In genomic region chr6:100845676-100846075, GRCh38 we compare ENCODE assay signal across 19 cellular contexts. TPM values are rescaled to one million over a fixed set of nuclear protein-coding genes. Genes with fewer than 3 reads are reported as not detected.
A peak's percentile ranks its signal among the peaks of the same experiment; 100 is the strongest.
DNase-seq lines count a peak whose midpoint lies in the region; ATAC-seq and TF ChIP-seq lines count a peak whose summit lies in the region.
"Had no signal": no experiment of that assay in that cellular context is flagged by ENCODE, and none has a peak within 500 bp of the region (broad histone marks: within the 10 kb centered on the region; RNA-seq: fewer than 3 reads in every experiment).

No MANE protein-coding gene starts in this region.

- H3K27ac Mint-ChIP-seq in chondrocyte (ENCODE audit: unreplicated experiment) = peak overlapping the region; percentile 36
- H3K27ac Mint-ChIP-seq: CD4-positive, alpha-beta T cell had no signal

- no TSS peak for BruUV-seq in PC-3 (replicated peaks; lab: Mats Ljungman, UMichigan)

- peak overlapping the region; percentile 66 for H3K4me2 ChIP-seq in PC-3 (ENCODE audit: low read length)
- H3K4me2 ChIP-seq: A549; BLaER1 treated with 17β-estradiol and CSF1 and Interleukin-3, amounts not matched to agents 10 nM and 100 nM had no signal

- no peak overlapping the region for H3K4me3 Mint-ChIP-seq in chondrocyte (ENCODE audit: unreplicated experiment)
- H3K4me3 Mint-ChIP-seq: CD14-positive monocyte; CD4-positive, alpha-beta T cell; CD8-positive, alpha-beta memory T cell had no signal

- no peaks in the 10 kb centered on the region for H3F3A ChIP-seq in PC-3 (ENCODE audit: low read length, unreplicated experiment)

- H3K9me3 ChIP-seq in cardiac muscle cell (ENCODE audit: low read depth) (no peaks in the 10 kb centered on the region), PC-3 (ENCODE audit: low read length) (no peaks in the 10 kb centered on the region)
- H3K9me3 ChIP-seq: A549; BE2C; BLaER1 treated with 17β-estradiol and CSF1 and Interleukin-3, amounts not matched to agents 10 nM and 100 nM; HAP-1 had no signal

- intact Hi-C loops in cardiac septum (cut with DNase I) = no loop called here
- intact Hi-C loops in PC-3 (cut with micrococcal nuclease) = loop anchor here (5.0 kb wide), 1 partner anchor 68 kb away; no protein-coding TSS in a partner anchor

- no peaks in the 10 kb centered on the region for H3K27me3 Mint-ChIP-seq in chondrocyte (ENCODE audit: low read depth)
- H3K27me3 Mint-ChIP-seq: CD4-positive, alpha-beta T cell; CD8-positive, alpha-beta memory T cell had no signal

- peaks cover 24% of the 10 kb centered on the region for H3K4me1 Mint-ChIP-seq in chondrocyte (ENCODE audit: low read depth)

- no peak overlapping the region for H3K4me3 ChIP-seq in cardiac muscle cell
- H3K4me3 ChIP-seq in PC-3 (ENCODE audit: low read length) = no peak overlapping the region
- H3K4me3 ChIP-seq: A549; BLaER1 treated with 17β-estradiol and CSF1 and Interleukin-3, amounts not matched to agents 10 nM and 100 nM; HAP-1 had no signal

- peaks cover 39% of the 10 kb centered on the region for H3K79me2 ChIP-seq in PC-3 (ENCODE audit: low read length)

- POLR2A ChIA-PET in PC-3 (lab: Charles Lee; ENCODE audit: unreplicated experiment) = interaction anchor here (0.6 kb wide), 1 partner anchor 257 kb away, joined by 3 read pairs; no protein-coding TSS in a partner anchor

- no peak for TF ChIP-seq CTCF in cardiac muscle cell (IDR thresholded peaks at IDR 0.05; ENCODE audit: low read depth, low read length)
- no peak for TF ChIP-seq CTCF in PC-3 (conservative IDR thresholded peaks at IDR 0.05; ENCODE audit: low read depth, low read length)
- no peak for TF ChIP-seq CTCF in chondrocyte (IDR thresholded peaks at IDR 0.05)

- no peak for DNase-seq in cardiac muscle cell (ENCODE audit: low read depth in 1 of 2, low spot score in 1 of 2)
- DNase-seq in cardiac septum (ENCODE audit: low spot score) = no peak
- DNase-seq in PC-3 = peak; percentile 58
- DNase-seq in chondrocyte (ENCODE audit: low spot score) = no peak
- DNase-seq in HCEC 1CT = no peak
- DNase-seq in NCI-H82 treated with DMSO at 0.1 percent for 48 hours (lab: John Stamatoyannopoulos, UW; ENCODE audit: unreplicated experiment) = no peak
- no peak for DNase-seq in globus pallidus (ENCODE audit: low spot score)
- DNase-seq: 8988T; ACHN; AML-193; BE2C; CD4-positive, alpha-beta T cell; CD8-positive, alpha-beta memory T cell; DMS 273 treated with DMSO at 0.1 percent for 48 hours; GOT3 had no signal

- H3K9me3 Mint-ChIP-seq in chondrocyte (ENCODE audit: low read depth) = no peaks in the 10 kb centered on the region
- H3K9me3 Mint-ChIP-seq: CD4-positive, alpha-beta T cell; CD8-positive, alpha-beta memory T cell had no signal

- H3K27me3 ChIP-seq in cardiac muscle cell = no peaks in the 10 kb centered on the region
- no peaks in the 10 kb centered on the region for H3K27me3 ChIP-seq in PC-3 (ENCODE audit: low read length)
- H3K27me3 ChIP-seq: BE2C; BLaER1 treated with 17β-estradiol and CSF1 and Interleukin-3, amounts not matched to agents 10 nM and 100 nM had no signal

- H3K9me2 ChIP-seq in PC-3 (replicated peaks; ENCODE audit: low read length) = no peaks in the 10 kb centered on the region

- H3K27ac ChIP-seq in cardiac muscle cell (peak overlapping the region; percentile 21), PC-3 (ENCODE audit: low read length) (peak overlapping the region; percentile 79)
- H3K27ac ChIP-seq: A549; BLaER1 treated with 17β-estradiol and CSF1 and Interleukin-3, amounts not matched to agents 10 nM and 100 nM had no signal

- ATAC-seq in PC-3 = peak; percentile 78
- ATAC-seq: A549 had no signal

- no peak overlapping the region for H2AFZ ChIP-seq in PC-3 (ENCODE audit: low read length)

- H3K36me3 ChIP-seq in cardiac muscle cell (no peaks in the 10 kb centered on the region), PC-3 (ENCODE audit: low read depth, low read length) (peaks cover 6% of the 10 kb centered on the region; the same call in 1 of the 2 replicates)
- H3K36me3 ChIP-seq: BE2C had no signal

- no peaks in the 10 kb centered on the region for H3K4me1 ChIP-seq in cardiac muscle cell (ENCODE audit: low read depth)
- peaks cover 30% of the 10 kb centered on the region for H3K4me1 ChIP-seq in PC-3 (ENCODE audit: insufficient read depth, low read length)
- H3K4me1 ChIP-seq: A549; BE2C; BLaER1 treated with 17β-estradiol and CSF1 and Interleukin-3, amounts not matched to agents 10 nM and 100 nM had no signal

- H4K20me1 ChIP-seq in PC-3 (ENCODE audit: low read length) = no peaks in the 10 kb centered on the region

- H3K36me3 Mint-ChIP-seq in chondrocyte (ENCODE audit: low read depth) = peaks cover 10% of the 10 kb centered on the region

- CTCF ChIA-PET in PC-3 (lab: Charles Lee) = no interaction called here

- peak overlapping the region; percentile 52 for H3K9ac ChIP-seq in PC-3 (ENCODE audit: low read length)
- H3K9ac ChIP-seq: BLaER1 treated with 17β-estradiol and CSF1 and Interleukin-3, amounts not matched to agents 10 nM and 100 nM had no signal

RNA-seq across cellular contexts. Expression of gene ASCC3, which starts 35.5 kb away (rescaled TPM):
- total RNA-seq in cardiac muscle cell (26.5 and 29.3 TPM in 2 replicates), cardiac septum (24.4 TPM), PC-3 (2014; rRNA removed) (27.7 and 29.8 TPM in 2 replicates), chondrocyte (54.3 to 78.0 TPM (median 59.9 TPM) in 3 replicates)
- 29.4 and 33.7 TPM in 2 replicates for polyA plus RNA-seq in cardiac muscle cell
